In genomic region chr5:50435131-50435530, GRCh38 we compare ENCODE assay signal across 13 cellular contexts. TPM values are rescaled to one million over a fixed set of nuclear protein-coding genes. Genes with fewer than 3 reads are reported as not detected.
DNase-seq lines count a peak whose midpoint lies in the region; ATAC-seq lines count a peak whose summit lies in the region.
"Had no signal": no experiment of that assay in that cellular context is flagged by ENCODE, and none has a peak within 500 bp of the region (broad histone marks: within the 10 kb centered on the region; RNA-seq: fewer than 3 reads in every experiment).

No MANE protein-coding gene starts in this region.

- H3K4me2 ChIP-seq in Karpas-422 (ENCODE audit: low read depth, low read length, poor library complexity, severe bottlenecking) = peak overlapping the region; percentile 85

- peaks cover 63% of the 10 kb centered on the region for H3K4me1 ChIP-seq in CD8-positive, alpha-beta memory T cell (ENCODE audit: insufficient read depth, low read length)
- peaks cover 92% of the 10 kb centered on the region for H3K4me1 ChIP-seq in Karpas-422 (ENCODE audit: low read length)
- H3K4me1 ChIP-seq: right atrium auricular region had no signal

- H3K4me1 Mint-ChIP-seq in CD8-positive, alpha-beta memory T cell = peaks cover 86 to 98% (median 97%) of the 10 kb centered on the region in 3 donors
- peaks cover 90 to 96% of the 10 kb centered on the region in 2 donors for H3K4me1 Mint-ChIP-seq in immature natural killer cell

- H3K27ac Mint-ChIP-seq in CD8-positive, alpha-beta memory T cell = peak overlapping the region; percentile 55 to 97 (median 77)
- peak overlapping the region; percentile 13 to 83 (median 62) for H3K27ac Mint-ChIP-seq in immature natural killer cell

- no peak overlapping the region for H3K27ac ChIP-seq in CD8-positive, alpha-beta memory T cell (ENCODE audit: low read depth, low read length)
- H3K27ac ChIP-seq in Karpas-422 (ENCODE audit: low read length) = peak overlapping the region; percentile 45
- H3K27ac ChIP-seq: right atrium auricular region had no signal

- CTCF ChIA-PET in CD8-positive, alpha-beta memory T cell (lab: Charles Lee) = no interaction called here

- peak overlapping the region; percentile 19; the same call in 1 of the 2 replicates for H3K9ac ChIP-seq in Karpas-422 (ENCODE audit: low read length)

- no peak overlapping the region for H3K4me3 ChIP-seq in CD8-positive, alpha-beta memory T cell (ENCODE audit: low read length)
- peak overlapping the region; percentile 4; the same call in 1 of the 2 replicates for H3K4me3 ChIP-seq in Karpas-422 (ENCODE audit: low read length)
- H3K4me3 ChIP-seq: right atrium auricular region had no signal

- peaks cover 24% of the 10 kb centered on the region; the same call in 1 of the 2 replicates for H4K20me1 ChIP-seq in Karpas-422 (ENCODE audit: insufficient read depth, low read depth, low read length)

- no peaks in the 10 kb centered on the region for H3K9me3 Mint-ChIP-seq in CD8-positive, alpha-beta memory T cell
- no peaks in the 10 kb centered on the region for H3K9me3 Mint-ChIP-seq in immature natural killer cell

- ATAC-seq in GM18907 (IDR thresholded peaks at IDR 0.05; ENCODE audit: unreplicated experiment) = peak; percentile 51

- no peaks in the 10 kb centered on the region for H3K36me3 ChIP-seq in CD8-positive, alpha-beta memory T cell (ENCODE audit: insufficient read depth, low read length)
- peaks cover 30% of the 10 kb centered on the region; the same call in 1 of the 2 replicates for H3K36me3 ChIP-seq in Karpas-422 (ENCODE audit: insufficient read depth, low read length)
- H3K36me3 ChIP-seq: right atrium auricular region had no signal

- no peak overlapping the region for H2AFZ ChIP-seq in Karpas-422 (ENCODE audit: low read length)

- DNase-seq in CD8-positive, alpha-beta memory T cell = no peak
- DNase-seq in Karpas-422 (no peak), immature natural killer cell (no peak), pons (ENCODE audit: low spot score) (no peak), foreskin melanocyte (no peak), superior temporal gyrus (ENCODE audit: extremely low spot score) (no peak)
- DNase-seq: activated effector memory CD4-positive, alpha-beta T cell treated with anti-CD3 and anti-CD28 coated beads, Interleukin-2, amount 50 U/mL, for 16 hours; GDM1; stimulated activated CD4-positive, alpha-beta T cell treated with anti-CD3 and anti-CD28 coated beads, Interleukin-2, amount 100 ng/mL, for 48 hours; stimulated activated naive CD4-positive, alpha-beta T cell treated with Interleukin-2 at 50 U/mL for 16 hours had no signal

- no peaks in the 10 kb centered on the region for H3K9me3 ChIP-seq in CD8-positive, alpha-beta memory T cell (ENCODE audit: low read length)
- no peaks in the 10 kb centered on the region for H3K9me3 ChIP-seq in Karpas-422 (ENCODE audit: low read length)
- H3K9me3 ChIP-seq: right atrium auricular region had no signal

- peaks cover 99% of the 10 kb centered on the region for H3K79me2 ChIP-seq in Karpas-422 (ENCODE audit: low read length)

- H3K36me3 Mint-ChIP-seq in CD8-positive, alpha-beta memory T cell = peaks cover 0 to 35% (median 0%) of the 10 kb centered on the region in 3 donors
- H3K36me3 Mint-ChIP-seq in immature natural killer cell = no peaks in the 10 kb centered on the region

- POLR2A ChIA-PET in CD8-positive, alpha-beta memory T cell (lab: Charles Lee) = no interaction called here

- H3K27me3 ChIP-seq in CD8-positive, alpha-beta memory T cell (ENCODE audit: insufficient read depth, low read length, poor library complexity, severe bottlenecking) = no peaks in the 10 kb centered on the region
- H3K27me3 ChIP-seq in Karpas-422 (ENCODE audit: low read length) = no peaks in the 10 kb centered on the region
- H3K27me3 ChIP-seq: right atrium auricular region had no signal

- H3K4me3 Mint-ChIP-seq in CD8-positive, alpha-beta memory T cell = peak overlapping the region; percentile 49 to 76 (median 64)
- H3K4me3 Mint-ChIP-seq in immature natural killer cell = peak overlapping the region; percentile 2 to 73 (median 45)

- no peaks in the 10 kb centered on the region for H3K9me2 ChIP-seq in Karpas-422 (replicated peaks; ENCODE audit: insufficient read depth, low read length)

- no peaks in the 10 kb centered on the region for H3K27me3 Mint-ChIP-seq in CD8-positive, alpha-beta memory T cell
- H3K27me3 Mint-ChIP-seq in immature natural killer cell (ENCODE audit: low read depth in 3 of 3) = peaks cover 0 to 4% (median 0%) of the 10 kb centered on the region in 3 donors

RNA-seq across cellular contexts. Expression of gene EMB, which starts 6.0 kb away (rescaled TPM):
- total RNA-seq in CD8-positive, alpha-beta memory T cell = 100 to 1,000 TPM; 140 to 145 TPM
- 220 TPM for polyA plus RNA-seq in CD8-positive, alpha-beta memory T cell
- total RNA-seq in Karpas-422 (2014; rRNA removed; shearing (Covaris generic); ENCODE audit: low replicate concordance) = 166 and 376 TPM in 2 replicates
- 100 to 1,000 TPM; 163 to 166 (median 164) TPM for polyA plus RNA-seq in immature natural killer cell
- total RNA-seq: endothelial cell of umbilical vein had no signal
- polyA plus RNA-seq: endothelial cell of umbilical vein had no signal
